Comparison of ENCODE assay signal across 19 cellular contexts in genomic region chr2:20621366-20622295, GRCh38. TPM values are rescaled to one million over a fixed set of nuclear protein-coding genes. Genes with fewer than 3 reads are reported as not detected.
DNase-seq lines count a peak whose midpoint lies in the region; ATAC-seq and TF ChIP-seq lines count a peak whose summit lies in the region.
"Had no signal": no experiment of that assay in that cellular context is flagged by ENCODE, and none has a peak within 500 bp of the region (broad histone marks: within the 10 kb centered on the region; RNA-seq: fewer than 3 reads in every experiment).

No MANE protein-coding gene starts in this region.

- H3K4me3 ChIP-seq in RWPE2 (ENCODE audit: severe bottlenecking) (no peak overlapping the region), endodermal cell (ENCODE audit: low read length) (no peak overlapping the region), neuronal stem cell (ENCODE audit: low read length in 2 of 2) (no peak overlapping the region), tibial artery (no peak overlapping the region)
- H3K4me3 ChIP-seq: SK-N-MC had no signal

- H3K9ac ChIP-seq in endodermal cell (ENCODE audit: extremely low read depth, low read length, poor library complexity, severe bottlenecking) (no peak overlapping the region), neuronal stem cell (ENCODE audit: low read depth, low read length, poor library complexity) (no peak overlapping the region)

- no peaks in the 10 kb centered on the region for H3K79me1 ChIP-seq in neuronal stem cell (ENCODE audit: low read depth, low read length)

- intact Hi-C loops in tibial artery (cut with DNase I; ENCODE audit: low total_unique reads) = no loop called here

- TF ChIP-seq CTCF in RWPE2 (IDR thresholded peaks at IDR 0.05; ENCODE audit: poor library complexity, severe bottlenecking) (no peak), endodermal cell (conservative IDR thresholded peaks at IDR 0.05) (no peak), tibial artery (IDR thresholded peaks at IDR 0.05) (no peak), GM20000 (IDR thresholded peaks at IDR 0.05; ENCODE audit: extremely low read depth, missing control alignments) (no peak)

- no peaks in the 10 kb centered on the region for H3K27me3 ChIP-seq in RWPE2 (ENCODE audit: insufficient read depth, poor library complexity, severe bottlenecking)
- no peaks in the 10 kb centered on the region for H3K27me3 ChIP-seq in endodermal cell (ENCODE audit: control insufficient read depth, insufficient read depth, low read length, poor library complexity, severe bottlenecking)
- no peaks in the 10 kb centered on the region for H3K27me3 ChIP-seq in neuronal stem cell (ENCODE audit: control insufficient read depth in 3 of 3, insufficient read depth in 3 of 3, low read depth in 1 of 3, low read length in 3 of 3)
- H3K27me3 ChIP-seq in tibial artery = no peaks in the 10 kb centered on the region

- H3K27me3 Mint-ChIP-seq in endodermal cell (ENCODE audit: insufficient read depth) = no peaks in the 10 kb centered on the region
- H3K27me3 Mint-ChIP-seq: activated T-helper 17 cell treated with anti-CD3 and anti-CD28 coated beads, Interleukin-2, amount 50 U/mL, for 72 hours; naive thymus-derived CD4-positive, alpha-beta T cell had no signal

- no peak overlapping the region for H3K4ac ChIP-seq in neuronal stem cell (ENCODE audit: low read length)

- H3K9me3 ChIP-seq in RWPE2 (ENCODE audit: severe bottlenecking) = no peaks in the 10 kb centered on the region
- H3K9me3 ChIP-seq in endodermal cell (ENCODE audit: control insufficient read depth, low read length) = no peaks in the 10 kb centered on the region
- no peaks in the 10 kb centered on the region for H3K9me3 ChIP-seq in neuronal stem cell (replicated peaks in 1 of 2; ENCODE audit: control insufficient read depth in 2 of 2, insufficient read depth in 1 of 2, low read depth in 1 of 2, low read length in 2 of 2)
- no peaks in the 10 kb centered on the region for H3K9me3 ChIP-seq in tibial artery

- H3K36me3 Mint-ChIP-seq in endodermal cell (ENCODE audit: low read depth) = peaks cover 14% of the 10 kb centered on the region

- H4K8ac ChIP-seq in neuronal stem cell (ENCODE audit: low read depth, low read length) = no peak overlapping the region

- no peak overlapping the region for H4K91ac ChIP-seq in neuronal stem cell (ENCODE audit: low read depth, low read length, poor library complexity)

- H3K9me3 Mint-ChIP-seq in endodermal cell = no peaks in the 10 kb centered on the region
- H3K9me3 Mint-ChIP-seq: activated T-helper 17 cell treated with anti-CD3 and anti-CD28 coated beads, Interleukin-2, amount 50 U/mL, for 72 hours; naive thymus-derived CD4-positive, alpha-beta T cell had no signal

- 94 to 99% methylated on average over 9 to 12 of the region's 12 CpGs for WGBS in endodermal cell (ENCODE audit: insufficient coverage in 1 of 2, insufficient read length in 1 of 2), 2 experiments
- no CpG with 5 or more reads among the region's 12 CpGs for WGBS in neuronal stem cell (ENCODE audit: extremely low coverage in 2 of 2, insufficient read length in 2 of 2, insufficient replicate concordance in 1 of 2), 2 donors

- H2BK15ac ChIP-seq in neuronal stem cell (ENCODE audit: low read length) = no peak overlapping the region

- H3K4me1 Mint-ChIP-seq in endodermal cell = peaks cover 20% of the 10 kb centered on the region
- H3K4me1 Mint-ChIP-seq: activated T-helper 17 cell treated with anti-CD3 and anti-CD28 coated beads, Interleukin-2, amount 50 U/mL, for 72 hours; naive thymus-derived CD4-positive, alpha-beta T cell had no signal

- peak overlapping the region; percentile 20 for H2AK5ac ChIP-seq in neuronal stem cell (ENCODE audit: low read depth, low read length)

- H3K27ac Mint-ChIP-seq in endodermal cell = no peak overlapping the region

- H2AFZ ChIP-seq in neuronal stem cell (ENCODE audit: low read length) = no peak overlapping the region

- H3K4me3 Mint-ChIP-seq in endodermal cell = no peak overlapping the region
- H3K4me3 Mint-ChIP-seq: activated CD8-positive, alpha-beta T cell treated with anti-CD3 and anti-CD28 coated beads, Interleukin-2, amount 10 ng/mL, durations not matched to agents 7 days and 5 days; activated T-helper 17 cell treated with anti-CD3 and anti-CD28 coated beads, Interleukin-2, amount 50 U/mL, for 72 hours; naive thymus-derived CD4-positive, alpha-beta T cell had no signal

- H3K23ac ChIP-seq in neuronal stem cell (ENCODE audit: low read depth, low read length, poor library complexity) = no peak overlapping the region

- no peak overlapping the region for H2BK12ac ChIP-seq in neuronal stem cell (ENCODE audit: low read length)

- peak overlapping the region; percentile 86 for H3K14ac ChIP-seq in neuronal stem cell (ENCODE audit: low read length)

- peak overlapping the region; percentile 70 for H3K18ac ChIP-seq in neuronal stem cell (ENCODE audit: low read length)

- H3K27ac ChIP-seq in RWPE2 (ENCODE audit: poor library complexity, severe bottlenecking) (no peak overlapping the region), endodermal cell (ENCODE audit: low read depth, low read length) (no peak overlapping the region), neuronal stem cell (replicated peaks; ENCODE audit: low read length) (no peak overlapping the region), tibial artery (peak overlapping the region; percentile 97 to 99)
- H3K27ac ChIP-seq: SK-N-MC had no signal

- H2BK120ac ChIP-seq in neuronal stem cell (ENCODE audit: low read depth, low read length) = peak overlapping the region; percentile 16

- no peak overlapping the region for H2BK5ac ChIP-seq in neuronal stem cell (ENCODE audit: low read length)

- no peaks in the 10 kb centered on the region for H3K36me3 ChIP-seq in RWPE2 (ENCODE audit: low read depth)
- H3K36me3 ChIP-seq in endodermal cell (ENCODE audit: control insufficient read depth, insufficient read depth, low read length) = no peaks in the 10 kb centered on the region
- peaks cover 3 to 23% of the 10 kb centered on the region in 2 donors for H3K36me3 ChIP-seq in neuronal stem cell (replicated peaks in 1 of 2; ENCODE audit: control insufficient read depth in 2 of 2, insufficient read depth in 2 of 2, low read length in 2 of 2)
- H3K36me3 ChIP-seq in tibial artery = peaks cover 43 to 66% (median 55%) of the 10 kb centered on the region in 3 donors

- DNase-seq in RWPE2 (ENCODE audit: low spot score) = peak; percentile 34
- DNase-seq in endodermal cell = peak; percentile 36
- no peak for DNase-seq in neuronal stem cell (ENCODE audit: low spot score)
- DNase-seq in tibial artery = peak; percentile 17 to 66
- DNase-seq in NCI-H748 (lab: John Stamatoyannopoulos, UW; ENCODE audit: unreplicated experiment) = no peak
- no peak for DNase-seq in GM20000 (ENCODE audit: low spot score)
- no peak for DNase-seq in NCI-H146 (lab: John Stamatoyannopoulos, UW)
- DNase-seq in NCI-H510A (lab: John Stamatoyannopoulos, UW) = no peak
- DNase-seq: activated CD8-positive, alpha-beta T cell treated with anti-CD3 and anti-CD28 coated beads, Interleukin-2, amount 10 ng/mL, durations not matched to agents 7 days and 5 days; hypothalamus; IMR-90; naive thymus-derived CD4-positive, alpha-beta T cell; NCI-H1048; NCI-H2227 treated with DMSO at 0.1 percent for 48 hours; retina; stimulated activated CD4-positive, alpha-beta T cell treated with anti-CD3 and anti-CD28 coated beads, Interleukin-4, amount 100 ng/mL, for 24 hours had no signal

- no peak for ATAC-seq in RWPE2 (ENCODE audit: low read depth)
- ATAC-seq: activated CD8-positive, alpha-beta T cell treated with anti-CD3 and anti-CD28 coated beads, Interleukin-2, amount 10 ng/mL, durations not matched to agents 7 days and 5 days; activated T-helper 17 cell treated with anti-CD3 and anti-CD28 coated beads, Interleukin-2, amount 50 U/mL, for 72 hours; left lobe of liver; naive thymus-derived CD4-positive, alpha-beta T cell had no signal

- H3K4me2 ChIP-seq in neuronal stem cell (ENCODE audit: insufficient read depth, low read length, poor library complexity, severe bottlenecking) = no peak overlapping the region

- H3K4me1 ChIP-seq in RWPE2 (ENCODE audit: insufficient read depth, poor library complexity, severe bottlenecking) (peaks cover 13% of the 10 kb centered on the region), endodermal cell (ENCODE audit: control insufficient read depth, insufficient read depth, low read length) (peaks cover 16% of the 10 kb centered on the region), neuronal stem cell (ENCODE audit: control insufficient read depth in 2 of 2, insufficient read depth in 1 of 2, low read depth in 1 of 2, low read length in 2 of 2) (peaks cover 7 to 20% of the 10 kb centered on the region in 2 donors), tibial artery (peaks cover 9 to 60% (median 44%) of the 10 kb centered on the region in 4 donors)

RNA-seq across cellular contexts. Expression of gene HS1BP3, which starts 29.3 kb away (rescaled TPM):
- total RNA-seq in endodermal cell = 10 to 100 TPM; 23.0 to 26.2 TPM
- polyA plus RNA-seq in endodermal cell (2013, experiment 1 of 2) = 19.6 TPM
- 16.8 TPM for polyA plus RNA-seq in endodermal cell (2013, experiment 2 of 2)
- polyA plus RNA-seq in neuronal stem cell (2013, experiment 1 of 2) = 13.1 TPM
- polyA plus RNA-seq in neuronal stem cell (2013, experiment 2 of 2) = 12.9 TPM

RNA-seq across cellular contexts. Expression of gene GDF7, which starts 45.3 kb away (rescaled TPM):
- total RNA-seq in endodermal cell = under 1 TPM; 0.07 to 0.09 TPM
- 9.4 TPM for polyA plus RNA-seq in endodermal cell (2013, experiment 1 of 2)
- polyA plus RNA-seq in endodermal cell (2013, experiment 2 of 2) = 8.1 TPM
- polyA plus RNA-seq in neuronal stem cell (2013, experiment 1 of 2) = 0.04 TPM
- polyA plus RNA-seq in neuronal stem cell (2013, experiment 2 of 2) = 0.06 TPM
- total RNA-seq: activated CD8-positive, alpha-beta T cell treated with anti-CD3 and anti-CD28 coated beads, Interleukin-2, amount 10 ng/mL, durations not matched to agents 7 days and 5 days had no signal

Comparison
In these comparisons a context has a peak if more than half of its experiments do, and no peak if none do; other contexts are left out.
1. DNase-seq: peak in RWPE2 (single experiment), endodermal cell (single experiment) and tibial artery (2 of 2); none in neuronal stem cell (single experiment), NCI-H748 (single experiment), GM20000 (single experiment), NCI-H146 (single experiment) and NCI-H510A (single experiment).
2. H3K27ac ChIP-seq: peak in tibial artery (2 of 2); none in RWPE2 (single experiment), endodermal cell (single experiment) and neuronal stem cell (single experiment).